Comparison of ENCODE assay signal across 8 cellular contexts in the genomic region with DNA sequence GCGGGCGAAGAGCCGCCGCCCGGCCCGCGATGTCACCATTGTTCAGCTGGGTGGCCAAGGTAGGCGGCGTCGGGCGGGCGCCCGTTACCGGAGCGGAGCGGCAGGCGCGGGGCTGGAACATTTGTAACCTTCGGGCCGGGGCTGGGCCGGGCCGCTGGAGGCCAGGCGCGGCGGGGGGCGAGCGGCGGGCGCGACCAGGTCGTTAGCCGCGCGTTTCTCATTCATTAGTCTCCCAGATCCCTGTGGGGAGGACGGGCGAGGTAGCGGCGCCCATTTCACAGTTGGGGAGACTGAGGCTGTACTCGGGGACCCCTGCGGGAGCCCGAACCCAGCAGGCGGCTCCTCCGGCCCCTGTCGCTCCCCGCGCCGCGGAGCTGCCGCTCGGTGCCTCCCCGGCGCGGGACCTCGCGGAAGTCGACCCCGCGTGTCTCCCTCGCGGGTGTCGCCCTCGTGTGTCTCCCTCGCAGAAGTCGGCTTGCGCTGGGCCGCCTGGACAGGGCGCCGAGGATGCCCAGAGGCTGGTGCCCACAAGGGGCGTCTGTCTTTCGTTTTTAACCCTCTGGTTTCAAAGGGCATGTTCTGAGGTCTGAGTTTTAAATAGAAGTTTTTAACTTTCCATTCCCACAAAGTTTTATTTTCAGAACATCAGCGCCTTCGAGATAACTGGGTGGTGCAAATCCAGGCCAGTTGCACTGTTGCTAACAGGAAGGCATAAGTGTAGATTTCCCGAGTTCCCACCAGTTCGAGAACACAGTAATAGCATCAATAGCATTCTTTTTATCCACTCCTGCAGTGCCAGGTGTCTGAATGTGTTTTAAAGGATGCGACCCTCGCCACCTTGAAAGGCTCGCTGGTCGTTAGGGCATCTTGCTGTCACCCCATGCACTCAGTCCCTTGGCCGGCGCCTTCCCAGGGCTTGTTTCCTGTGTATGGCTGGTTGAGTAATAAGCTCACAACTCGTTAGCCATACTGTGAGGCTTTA. TPM values are rescaled to one million over a fixed set of nuclear protein-coding genes. Genes with fewer than 3 reads are reported as not detected.
DNase-seq lines count a peak whose midpoint lies in the region; ATAC-seq, FAIRE-seq and TF ChIP-seq lines count a peak whose summit lies in the region.

No MANE protein-coding gene starts in this region.

- peak overlapping the region; percentile 63 to 92 (median 72) for H3K4me3 ChIP-seq in pancreas
- peak overlapping the region; percentile 52 to 94 (median 70) for H3K4me3 ChIP-seq in tibial nerve

- peak in 1 of 2 donors; percentile 46 for TF ChIP-seq EP300 in tibial nerve (IDR thresholded peaks at IDR 0.05)

- DNase-seq in CMK (ENCODE audit: low read depth) (peak; percentile 43), SKM-1 (lab: John Stamatoyannopoulos, UW; ENCODE audit: unreplicated experiment) (peak; percentile 30), head of caudate nucleus (peak; percentile 33 to 91 (median 78)), pancreas (peak; percentile 55 to 85 (median 66)), tibial nerve (ENCODE audit: low spot score in 2 of 2) (peak; percentile 22 to 28)

- H3K27me3 ChIP-seq in pancreas = no peaks in the 10 kb centered on the region
- no peaks in the 10 kb centered on the region for H3K27me3 ChIP-seq in tibial nerve

- intact Hi-C loops in head of caudate nucleus (cut with DNase I) = loop anchor here (5.0 kb wide), 1 partner anchor 150 kb away; the partner anchor contains the start of gene PGM2
- intact Hi-C loops in pancreas (cut with DNase I) = no loop called here

- H3K4me1 Mint-ChIP-seq in activated naive CD8-positive, alpha-beta T cell (ENCODE audit: low read depth) = peaks cover 39% of the 10 kb centered on the region

- no peak for TF ChIP-seq POLR2A in tibial nerve (IDR thresholded peaks at IDR 0.05)

- TF ChIP-seq CTCF in pancreas (IDR thresholded peaks at IDR 0.05) (peak; percentile 21 to 48 (median 41)), tibial nerve (IDR thresholded peaks at IDR 0.05) (peak; percentile 55 to 67 (median 58))

- no peaks in the 10 kb centered on the region for H3K36me3 ChIP-seq in pancreas
- no peaks in the 10 kb centered on the region for H3K36me3 ChIP-seq in tibial nerve

- peak; percentile 66 for ATAC-seq in GM19372 (IDR thresholded peaks at IDR 0.05; ENCODE audit: low read depth, unreplicated experiment)
- ATAC-seq in HG03469 (IDR thresholded peaks at IDR 0.05; ENCODE audit: unreplicated experiment) = peak; percentile 49
- ATAC-seq in pancreas = peak; percentile 61 to 82 (median 78)

- no peaks in the 10 kb centered on the region for H3K27me3 Mint-ChIP-seq in activated naive CD8-positive, alpha-beta T cell

- no peak for FAIRE-seq in pancreas (lab: Jason Lieb, UNC)

- H3K9me3 ChIP-seq in pancreas (no peaks in the 10 kb centered on the region), tibial nerve (no peaks in the 10 kb centered on the region)

- 6 to 8% methylated on average over 69 to 81 of the region's 81 CpGs for WGBS in pancreas, 2 donors
- WGBS in tibial nerve, 2 donors = 5% methylated on average over 27 to 56 of the region's 81 CpGs

- peak overlapping the region; percentile 88 for H3K4me3 Mint-ChIP-seq in activated naive CD8-positive, alpha-beta T cell

- peaks cover 1% of the 10 kb centered on the region for H3K36me3 Mint-ChIP-seq in activated naive CD8-positive, alpha-beta T cell

- H3K9me3 Mint-ChIP-seq in activated naive CD8-positive, alpha-beta T cell (ENCODE audit: low read depth) = no peaks in the 10 kb centered on the region

- H3K4me1 ChIP-seq in pancreas (peaks cover 3 to 15% (median 8%) of the 10 kb centered on the region in 3 donors), tibial nerve (peaks cover 0 to 23% (median 3%) of the 10 kb centered on the region in 4 donors)

- H3K27ac ChIP-seq in pancreas = peak overlapping the region; percentile 66 to 93 (median 83)
- H3K27ac ChIP-seq in tibial nerve = peak overlapping the region; percentile 68 to 94 (median 93)

- H3K27ac Mint-ChIP-seq in activated naive CD8-positive, alpha-beta T cell = peak overlapping the region; percentile 90

RNA-seq across cellular contexts. Expression of gene PTTG2, which starts 17.6 kb away (rescaled TPM):
- total RNA-seq in pancreas (under 1 TPM in 5 of 6 donors, not detected in 1; 0.31 to 0.94 (median 0.79) TPM), tibial nerve (1 to 10 TPM in 1 of 4 donors, not detected in 3; 1.3 TPM)
- polyA plus RNA-seq in pancreas = under 1 TPM; 0.30 to 0.38 TPM

Comparison
In these comparisons a context has a peak if more than half of its experiments do, and no peak if none do; other contexts are left out.
1. Peak in every context shown above with its lines: DNase-seq, ATAC-seq, H3K4me3 ChIP-seq and H3K27ac ChIP-seq.
2. DNase-seq: peak in every context shown above with its lines; median percentile 78 in head of caudate nucleus; 66 in pancreas; 43 in CMK; 30 in SKM-1; 25 in tibial nerve.